27 cellular contexts compared by ENCODE assay signal in the genomic region with DNA sequence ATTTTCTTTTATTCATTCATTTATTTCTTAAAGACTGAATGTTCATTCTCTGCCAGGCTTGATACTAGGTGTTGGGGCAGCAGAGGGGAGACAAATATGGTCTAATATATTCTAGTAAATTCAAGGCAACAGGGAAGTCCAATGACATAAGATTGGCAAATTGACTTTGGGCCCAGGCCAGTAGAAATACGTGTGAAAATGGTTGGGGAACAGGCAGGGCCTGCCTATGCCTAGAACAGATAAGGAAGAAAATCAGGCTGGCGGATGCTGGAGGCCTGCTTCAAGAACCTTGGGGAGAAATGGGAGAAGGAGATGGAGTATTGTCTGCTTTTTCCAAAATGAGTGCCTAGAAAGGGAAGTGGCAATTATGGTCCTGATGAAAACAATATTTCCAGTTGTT.
"Had no signal": no experiment of that assay in that cellular context is flagged by ENCODE, and none has a peak within 500 bp of the region (broad histone marks: within the 10 kb centered on the region; RNA-seq: fewer than 3 reads in every experiment).

No MANE protein-coding gene starts in this region.

- H3K27me3 ChIP-seq: gastroesophageal sphincter had no signal

- H3K27ac ChIP-seq: esophagus squamous epithelium, gastroesophageal sphincter had no signal

- DNase-seq: activated B cell treated with CpG ODN at 0.5 μM for 24 hours; activated CD4-positive, alpha-beta T cell treated with anti-CD3 and anti-CD28 coated beads for 48 hours; activated CD4-positive, alpha-beta T cell treated with anti-CD3 and anti-CD28 coated beads, Interleukin-2, amount 50 U/mL, for 1 hour; activated CD4-positive, alpha-beta T cell treated with anti-CD3 and anti-CD28 coated beads, Interleukin-2, amount 50 U/mL, for 48 hours; activated CD8-positive, alpha-beta memory T cell treated with anti-CD3 and anti-CD28 coated beads, Interleukin-2, amount 10 ng/mL, durations not matched to agents 7 days and 5 days; activated CD8-positive, alpha-beta memory T cell treated with anti-CD3 and anti-CD28 coated beads, Interleukin-2, amount 50 U/mL, for 48 hours; activated CD8-positive, alpha-beta T cell treated with anti-CD3 and anti-CD28 coated beads for 36 hours; activated gamma-delta T cell treated with Interleukin-2 at 50 U/mL for 16 hours; activated naive CD4-positive, alpha-beta T cell treated with anti-CD3 and anti-CD28 coated beads, Interleukin-2, amount 50 U/mL, for 16 hours; activated naive CD4-positive, alpha-beta T cell treated with Interleukin-2 at 50 U/mL for 16 hours; activated T-cell treated with anti-CD3 and anti-CD28 coated beads for 4 hours; activated T-cell treated with anti-CD3 and anti-CD28 coated beads, Interleukin-2, amount 50 U/mL, for 24 hours; activated T-cell treated with anti-CD3 and anti-CD28 coated beads, Interleukin-2, amount 50 U/mL, for 72 hours; amniotic stem cell; anterior cingulate cortex; caudate nucleus; cortex of kidney; effector CD4-positive, alpha-beta T cell; effector memory CD8-positive, alpha-beta T cell; esophagus squamous epithelium; foreskin melanocyte; T-helper 1 cell; T-helper 17 cell; T1000; WERI-Rb-1 had no signal

- H3K9me3 ChIP-seq: esophagus squamous epithelium, gastroesophageal sphincter had no signal

- ATAC-seq: activated CD4-positive, CD25-positive, alpha-beta regulatory T cell treated with anti-CD3 and anti-CD28 coated beads, Interleukin-2, amount 50 U/mL, for 24 hours; activated CD8-positive, alpha-beta memory T cell treated with anti-CD3 and anti-CD28 coated beads, Interleukin-2, amount 10 ng/mL, durations not matched to agents 7 days and 5 days; activated CD8-positive, alpha-beta T cell treated with anti-CD3 and anti-CD28 coated beads for 36 hours; activated T-cell treated with anti-CD3 and anti-CD28 coated beads, Interleukin-2, amount 50 U/mL, for 72 hours; effector memory CD8-positive, alpha-beta T cell; gastroesophageal sphincter; T-helper 17 cell had no signal

- H3K4me3 ChIP-seq: esophagus squamous epithelium, gastroesophageal sphincter had no signal

- H3K36me3 ChIP-seq: esophagus squamous epithelium, gastroesophageal sphincter had no signal
